Comparison of ENCODE assay signal across 8 cellular contexts in the genomic region with DNA sequence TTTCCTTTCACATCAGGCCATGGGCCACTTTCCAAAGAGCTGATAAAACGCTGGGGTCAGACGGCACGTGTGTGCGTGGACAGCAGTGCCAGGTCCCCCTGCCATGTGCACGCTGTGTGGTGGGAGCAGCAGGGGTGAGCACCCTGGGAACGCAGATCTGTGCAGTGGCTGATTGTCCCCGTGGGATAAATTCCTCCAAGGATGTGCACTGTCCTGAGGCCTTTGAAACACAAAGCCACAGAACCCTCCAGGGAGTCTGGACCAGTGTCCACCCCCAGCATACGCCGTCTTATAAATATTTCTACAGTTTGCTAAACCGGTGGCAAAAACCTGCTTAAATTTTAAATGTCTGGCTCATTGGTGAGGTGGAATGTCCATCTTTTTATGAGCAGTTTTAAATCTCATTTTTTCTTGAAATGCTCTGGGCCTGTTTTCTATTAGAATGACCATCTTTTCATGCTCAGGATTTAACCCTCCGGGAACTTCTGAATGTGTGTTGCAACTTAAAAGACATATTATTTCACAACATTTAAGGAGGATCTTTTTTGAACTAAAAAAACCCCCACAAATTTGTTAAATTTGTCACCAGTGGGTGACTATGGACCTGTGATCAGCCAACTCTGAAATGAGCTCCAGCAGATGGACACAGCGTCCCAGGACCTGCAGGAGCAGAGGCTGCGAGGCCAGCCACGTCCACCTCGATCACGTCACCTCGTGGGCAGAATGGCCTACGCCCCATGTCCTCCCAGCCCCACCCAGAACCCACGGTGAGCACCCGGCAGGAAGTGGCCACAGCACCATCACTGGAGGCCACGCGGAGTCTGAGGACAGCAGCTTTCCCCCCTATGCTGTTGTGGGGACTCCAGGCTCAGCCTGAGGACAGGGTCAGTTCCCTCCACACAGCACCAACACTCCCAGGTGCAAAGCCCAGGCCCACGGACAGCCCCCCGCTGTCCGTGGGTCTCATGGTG.
DNase-seq lines count a peak whose midpoint lies in the region; ATAC-seq and TF ChIP-seq lines count a peak whose summit lies in the region.

No MANE protein-coding gene starts in this region.

- peaks cover 12% of the 10 kb centered on the region for H3K36me3 ChIP-seq in NT2/D1 (ENCODE audit: insufficient read depth, insufficient read length, low read length)
- H3K36me3 ChIP-seq in upper lobe of left lung, result no peaks in the 10 kb centered on the region

- no peak for TF ChIP-seq EP300 in upper lobe of left lung (IDR thresholded peaks at IDR 0.05)

- peaks cover 33% of the 10 kb centered on the region for H3K4me1 ChIP-seq in NT2/D1 (ENCODE audit: insufficient read depth, insufficient read length)
- H3K4me1 ChIP-seq in mononuclear cell (ENCODE audit: insufficient read depth, low read length), result peaks cover 84% of the 10 kb centered on the region
- peaks cover 52 to 72% (median 65%) of the 10 kb centered on the region in 4 donors for H3K4me1 ChIP-seq in upper lobe of left lung

- TF ChIP-seq POLR2A in upper lobe of left lung (IDR thresholded peaks at IDR 0.05), result peak in 1 of 4 donors; percentile 58

- TF ChIP-seq CTCF in upper lobe of left lung (IDR thresholded peaks at IDR 0.05), result no peak

- peak; percentile 75 for DNase-seq in ELR (ENCODE audit: low read depth)
- DNase-seq in NT2/D1 (ENCODE audit: low read depth, low spot score), result no peak
- DNase-seq in dedifferentiated amniotic fluid mesenchymal stem cell (ENCODE audit: extremely low spot score), result peak; percentile 29
- peak; percentile 80 to 84 for DNase-seq in upper lobe of left lung
- DNase-seq in NCI-H1105 treated with DMSO at 0.1 percent for 48 hours (lab: John Stamatoyannopoulos, UW), result no peak
- DNase-seq in NCI-H2171 treated with DMSO at 0.1 percent for 48 hours (lab: John Stamatoyannopoulos, UW), result no peak

- peak overlapping the region; percentile 88 to 98 (median 93) for H3K27ac ChIP-seq in upper lobe of left lung

- WGBS in upper lobe of left lung, 2 donors, result 43 to 58% methylated on average over 17 to 25 of the region's 25 CpGs

- no peaks in the 10 kb centered on the region for H3K9me3 ChIP-seq in NT2/D1 (ENCODE audit: insufficient read depth, low read length)
- H3K9me3 ChIP-seq in mononuclear cell (ENCODE audit: low read depth, low read length), result no peaks in the 10 kb centered on the region
- no peaks in the 10 kb centered on the region for H3K9me3 ChIP-seq in upper lobe of left lung

- H3K27me3 ChIP-seq in NT2/D1 (ENCODE audit: insufficient read depth, insufficient read length) (no peaks in the 10 kb centered on the region), mononuclear cell (ENCODE audit: insufficient read depth, low read length) (no peaks in the 10 kb centered on the region), upper lobe of left lung (no peaks in the 10 kb centered on the region)

- ATAC-seq in upper lobe of left lung (ENCODE audit: low FRiP score in 2 of 2) (peak; percentile 38 to 57), GM18498 (IDR thresholded peaks at IDR 0.05; ENCODE audit: unreplicated experiment) (no peak)

- H3K4me3 ChIP-seq in NT2/D1 (ENCODE audit: insufficient read length, low read depth) (peak overlapping the region; percentile 29), mononuclear cell (ENCODE audit: low read length) (peak overlapping the region; percentile 31), upper lobe of left lung (peak overlapping the region in 3 of 4 donors; percentile 22 to 46 (median 34))

- H3K9ac ChIP-seq in NT2/D1 (ENCODE audit: insufficient read length, low read depth), result peak overlapping the region; percentile 76

Comparison
In these comparisons a context has a peak if more than half of its experiments do, and no peak if none do; other contexts are left out.
1. DNase-seq: peak in ELR (single experiment), dedifferentiated amniotic fluid mesenchymal stem cell (single experiment) and upper lobe of left lung (2 of 2); none in NT2/D1 (single experiment), NCI-H1105 treated with DMSO at 0.1 percent for 48 hours (single experiment) and NCI-H2171 treated with DMSO at 0.1 percent for 48 hours (single experiment).
2. Peak in every context shown above with its lines, with median percentiles within 50 percentile points of each other: H3K4me3 ChIP-seq.